In genomic region chr7:81256991-81257390, GRCh38 we compare ENCODE assay signal across 10 cellular contexts.
DNase-seq lines count a peak whose midpoint lies in the region; ATAC-seq and TF ChIP-seq lines count a peak whose summit lies in the region.
"Had no signal": no experiment of that assay in that cellular context is flagged by ENCODE, and none has a peak within 500 bp of the region (broad histone marks: within the 10 kb centered on the region; RNA-seq: fewer than 3 reads in every experiment).

No MANE protein-coding gene starts in this region.

- H4K20me1 ChIP-seq in OCI-LY3 (ENCODE audit: insufficient read depth, low read length) (no peaks in the 10 kb centered on the region), fibroblast of lung (ENCODE audit: control insufficient read depth, extremely low read depth, insufficient read depth, low read length) (no peaks in the 10 kb centered on the region)

- H3K4me1 ChIP-seq in OCI-LY3 (ENCODE audit: low read length) (no peaks in the 10 kb centered on the region), fibroblast of lung (ENCODE audit: control insufficient read depth, extremely low read depth, insufficient read depth, low read length) (no peaks in the 10 kb centered on the region)

- TF ChIP-seq CTCF in OCI-LY3 (IDR thresholded peaks at IDR 0.05; ENCODE audit: low read depth, low read length) (peak; percentile 53), fibroblast of lung (conservative IDR thresholded peaks at IDR 0.05 in 1 of 2, IDR thresholded peaks at IDR 0.05 in 1 of 2; ENCODE audit: low read depth in 1 of 2, low read length in 2 of 2) (peak; percentile 25 to 38), neural crest cell (conservative IDR thresholded peaks at IDR 0.05) (peak; percentile 47)

- no peaks in the 10 kb centered on the region for H3K4me1 Mint-ChIP-seq in neural crest cell
- H3K4me1 Mint-ChIP-seq: activated T-helper 17 cell treated with anti-CD3 and anti-CD28 coated beads, Interleukin-2, amount 50 U/mL, for 72 hours had no signal

- H3K9me3 Mint-ChIP-seq in neural crest cell, result peaks cover 15% of the 10 kb centered on the region

- H3K27ac ChIP-seq in OCI-LY3 (ENCODE audit: low read length) (no peak overlapping the region), fibroblast of lung (ENCODE audit: insufficient read depth, low read length) (no peak overlapping the region)

- H2AFZ ChIP-seq in OCI-LY3 (ENCODE audit: low read depth, low read length) (peak overlapping the region; percentile 69; the same call in 1 of the 2 replicates), fibroblast of lung (ENCODE audit: low read length) (peak overlapping the region; percentile 78)

- no peaks in the 10 kb centered on the region for H3K27me3 Mint-ChIP-seq in neural crest cell (ENCODE audit: low read depth)
- H3K27me3 Mint-ChIP-seq: activated T-helper 17 cell treated with anti-CD3 and anti-CD28 coated beads, Interleukin-2, amount 50 U/mL, for 72 hours had no signal

- H3K4me3 ChIP-seq in OCI-LY3 (ENCODE audit: low read length), result no peak overlapping the region
- no peak overlapping the region for H3K4me3 ChIP-seq in fibroblast of lung (replicated peaks in 1 of 4; ENCODE audit: control extremely low read depth in 1 of 4, insufficient read depth in 1 of 4, low read depth in 3 of 4, low read length in 4 of 4)

- H3K27me3 ChIP-seq in OCI-LY3 (ENCODE audit: low read depth, low read length) (no peaks in the 10 kb centered on the region), fibroblast of lung (ENCODE audit: control insufficient read depth, insufficient read depth, low read length) (no peaks in the 10 kb centered on the region)

- H3K9ac ChIP-seq in OCI-LY3 (ENCODE audit: low read length), result no peak overlapping the region
- H3K9ac ChIP-seq in fibroblast of lung (ENCODE audit: insufficient read depth, low read length), result peak overlapping the region; percentile 10

- DNase-seq in ELF-1 (ENCODE audit: low read depth, low spot score), result peak; percentile 45
- peak in 1 of 2 donors; percentile 44 for DNase-seq in fibroblast of lung (ENCODE audit: low read depth in 2 of 2)
- DNase-seq in neural crest cell (ENCODE audit: low read depth, low spot score), result peak; percentile 14
- DNase-seq in NCI-H2029 (lab: John Stamatoyannopoulos, UW), result no peak
- no peak for DNase-seq in NCI-H1092 treated with DMSO at 0.1 percent for 48 hours (lab: John Stamatoyannopoulos, UW)
- DNase-seq in NCI-H1694 treated with DMSO at 0.1 percent for 48 hours (lab: John Stamatoyannopoulos, UW), result no peak
- DNase-seq: effector memory CD4-positive, alpha-beta T cell had no signal

- no peak overlapping the region for H3K4me3 Mint-ChIP-seq in neural crest cell
- H3K4me3 Mint-ChIP-seq: activated T-helper 17 cell treated with anti-CD3 and anti-CD28 coated beads, Interleukin-2, amount 50 U/mL, for 72 hours had no signal

- no peak for ATAC-seq in HG03571 (IDR thresholded peaks at IDR 0.05; ENCODE audit: unreplicated experiment)
- ATAC-seq: activated T-helper 17 cell treated with anti-CD3 and anti-CD28 coated beads, Interleukin-2, amount 50 U/mL, for 72 hours had no signal

- H3K79me2 ChIP-seq in OCI-LY3 (ENCODE audit: low read length), result no peaks in the 10 kb centered on the region
- H3K79me2 ChIP-seq in fibroblast of lung (ENCODE audit: control insufficient read depth, insufficient read depth, low read length), result no peaks in the 10 kb centered on the region

- H3K4me2 ChIP-seq in OCI-LY3 (ENCODE audit: low read length) (peak overlapping the region; percentile 43), fibroblast of lung (ENCODE audit: extremely low read depth, insufficient read depth, low read length) (no peak overlapping the region)

- peaks cover 10% of the 10 kb centered on the region for H3K36me3 Mint-ChIP-seq in neural crest cell (ENCODE audit: low read depth)

- H3K36me3 ChIP-seq in OCI-LY3 (replicated peaks; ENCODE audit: low read depth, low read length) (no peaks in the 10 kb centered on the region), fibroblast of lung (ENCODE audit: control insufficient read depth, insufficient read depth, low read length) (no peaks in the 10 kb centered on the region)

- H3K9me3 ChIP-seq in OCI-LY3 (ENCODE audit: insufficient read depth, low read length), result peaks cover 6% of the 10 kb centered on the region
- H3K9me3 ChIP-seq in fibroblast of lung (ENCODE audit: control insufficient read depth, insufficient read depth, low read depth, low read length), result no peaks in the 10 kb centered on the region

- no peak overlapping the region for H3K27ac Mint-ChIP-seq in neural crest cell (ENCODE audit: unreplicated experiment)
- H3K27ac Mint-ChIP-seq: activated T-helper 17 cell treated with anti-CD3 and anti-CD28 coated beads, Interleukin-2, amount 50 U/mL, for 72 hours had no signal

Comparison
In these comparisons a context has a peak if more than half of its experiments do, and no peak if none do; other contexts are left out.
1. DNase-seq: peak in ELF-1 (single experiment) and neural crest cell (single experiment); none in NCI-H2029 (single experiment), NCI-H1092 treated with DMSO at 0.1 percent for 48 hours (single experiment) and NCI-H1694 treated with DMSO at 0.1 percent for 48 hours (single experiment).
2. Peak in every context shown above with its lines, with median percentiles within 50 percentile points of each other: CTCF ChIP-seq.